Comparison of ENCODE assay signal across 1 cellular context in the genomic region with DNA sequence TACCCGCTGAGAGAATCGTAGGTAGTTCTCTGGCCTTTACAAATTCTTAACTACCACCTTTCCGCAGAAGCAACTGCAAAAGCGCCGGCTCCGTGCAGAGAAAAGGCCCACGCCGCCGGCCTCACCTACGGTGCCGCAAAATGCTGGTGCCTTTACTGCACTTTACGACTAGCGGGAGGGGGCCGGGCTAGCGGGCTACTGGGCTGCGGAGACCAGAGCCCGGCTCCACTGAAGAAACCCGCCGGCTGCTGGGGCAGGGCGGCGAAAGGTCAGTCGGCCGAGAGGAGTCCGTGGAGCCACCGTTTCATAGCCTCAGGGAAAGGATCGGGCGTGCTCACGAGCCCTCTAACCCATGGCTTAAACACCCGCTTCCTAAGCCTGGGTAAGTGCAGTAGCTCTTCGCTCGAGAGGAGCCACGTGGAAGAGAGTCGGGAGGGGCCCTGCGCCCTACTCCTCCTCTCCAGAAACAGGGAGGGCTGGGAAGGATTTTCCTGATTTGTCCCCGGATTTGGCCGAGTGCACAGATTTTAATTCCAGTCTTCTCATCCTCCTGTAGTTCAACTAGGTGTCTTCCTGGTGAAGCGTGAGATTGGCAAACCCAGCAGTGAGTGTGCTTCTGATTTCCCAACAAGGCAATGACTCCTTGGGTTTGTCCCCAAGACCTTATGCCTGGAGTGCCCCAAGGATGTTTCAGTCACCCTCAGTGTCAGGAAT.
TF ChIP-seq lines count a peak whose summit lies in the region.

TSS of gene DPH5 (minus strand) at position 105 of the 714 bp plus-strand sequence. CDS start 341 bp downstream, outside the sequence.

TF ChIP-seq in K562, 482 proteins besides CTCF, POLR2A, EP300 and RAD21 (continued from another document and continues in another):
- TF ChIP-seq, protein P1, sequence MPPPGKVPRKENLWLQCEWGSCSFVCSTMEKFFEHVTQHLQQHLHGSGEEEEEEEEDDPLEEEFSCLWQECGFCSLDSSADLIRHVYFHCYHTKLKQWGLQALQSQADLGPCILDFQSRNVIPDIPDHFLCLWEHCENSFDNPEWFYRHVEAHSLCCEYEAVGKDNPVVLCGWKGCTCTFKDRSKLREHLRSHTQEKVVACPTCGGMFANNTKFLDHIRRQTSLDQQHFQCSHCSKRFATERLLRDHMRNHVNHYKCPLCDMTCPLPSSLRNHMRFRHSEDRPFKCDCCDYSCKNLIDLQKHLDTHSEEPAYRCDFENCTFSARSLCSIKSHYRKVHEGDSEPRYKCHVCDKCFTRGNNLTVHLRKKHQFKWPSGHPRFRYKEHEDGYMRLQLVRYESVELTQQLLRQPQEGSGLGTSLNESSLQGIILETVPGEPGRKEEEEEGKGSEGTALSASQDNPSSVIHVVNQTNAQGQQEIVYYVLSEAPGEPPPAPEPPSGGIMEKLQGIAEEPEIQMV (tag; conservative IDR thresholded peaks at IDR 0.05; ENCODE audit: low read depth): no peak
- no peak for TF ChIP-seq ZNF133 (CRISPR knock-in tag; IDR thresholded peaks at IDR 0.05)
- TF ChIP-seq MITF (IDR thresholded peaks at IDR 0.05): no peak
- TF ChIP-seq BCOR (IDR thresholded peaks at IDR 0.05): peak; percentile 52; the same call in 1 of the 2 replicates
- no peak for TF ChIP-seq ZNF408 (CRISPR knock-in tag; IDR thresholded peaks at IDR 0.05; ENCODE audit: low read depth)
- TF ChIP-seq KDM4B (IDR thresholded peaks at IDR 0.05; ENCODE audit: borderline replicate concordance in 2 of 2, low read depth in 1 of 2): 0 out of 4 replicates have a peak, but pooled peaks of 1 of the 2 experiments have one; percentile 45
- peak; percentile 60 for TF ChIP-seq HCFC1 (IDR thresholded peaks at IDR 0.05; ENCODE audit: low read depth, low read length)
- no peak for TF ChIP-seq ZNF561 (CRISPR knock-in tag; conservative IDR thresholded peaks at IDR 0.05)
- TF ChIP-seq HNRNPK (IDR thresholded peaks at IDR 0.05; ENCODE audit: low read depth, low read length, poor library complexity, severe bottlenecking): no peak
- TF ChIP-seq POLR2H (tag; IDR thresholded peaks at IDR 0.05; ENCODE audit: low read depth): peak; percentile 80
- TF ChIP-seq POLR3G (IDR thresholded peaks at IDR 0.05; ENCODE audit: extremely low read depth, insufficient read length, insufficient replicate concordance): no peak
- TF ChIP-seq MEF2A (IDR thresholded peaks at IDR 0.05; ENCODE audit: control insufficient read depth, low read depth, low read length): no peak
- no peak for TF ChIP-seq PHF20 (IDR thresholded peaks at IDR 0.05; ENCODE audit: partially characterized antibody)
- TF ChIP-seq EP400 (IDR thresholded peaks at IDR 0.05): peak; percentile 99
- no peak for TF ChIP-seq SREBF2 (CRISPR knock-in tag; IDR thresholded peaks at IDR 0.05)
- TF ChIP-seq NKRF (IDR thresholded peaks at IDR 0.05; ENCODE audit: borderline replicate concordance): peak; percentile 90
- no peak for TF ChIP-seq PHTF2 (CRISPR knock-in tag; IDR thresholded peaks at IDR 0.05)
- no peak for TF ChIP-seq ELF4 (CRISPR knock-in tag; IDR thresholded peaks at IDR 0.05)
- peak; percentile 2; the same call in 1 of the 2 replicates for TF ChIP-seq JUND (IDR thresholded peaks at IDR 0.05; ENCODE audit: borderline replicate concordance, low read depth, low read length)
- no peak; the same call in 2 of the 3 replicates for TF ChIP-seq JUND (tag; IDR thresholded peaks at IDR 0.05; ENCODE audit: borderline replicate concordance, low read depth, low read length)
- TF ChIP-seq ERF (CRISPR knock-in tag; IDR thresholded peaks at IDR 0.05): 0 out of 2 replicates have a peak, but pooled peaks have one; percentile 40
- peak; percentile 36; the same call in 1 of the 2 replicates for TF ChIP-seq NFIC (IDR thresholded peaks at IDR 0.05)
- TF ChIP-seq HNRNPLL (IDR thresholded peaks at IDR 0.05; ENCODE audit: low read depth, low read length, poor library complexity, severe bottlenecking): peak; percentile 85
- TF ChIP-seq KDM1A (IDR thresholded peaks at IDR 0.05): peak; percentile 74 to 86; a peak in 3 of 4 replicates
- no peak for TF ChIP-seq FOXO4 (CRISPR knock-in tag; IDR thresholded peaks at IDR 0.05)
- TF ChIP-seq TRIM24 (IDR thresholded peaks at IDR 0.05): 0 out of 4 replicates have a peak, but pooled peaks of 1 of the 2 experiments have one; percentile 34
- peak; percentile 54; the same call in 1 of the 2 replicates for TF ChIP-seq ZKSCAN1 (IDR thresholded peaks at IDR 0.05; ENCODE audit: low read depth, low read length)
- no peak for TF ChIP-seq HSF4 (CRISPR knock-in tag; IDR thresholded peaks at IDR 0.05; ENCODE audit: borderline replicate concordance)
- 0 out of 2 replicates have a peak, but pooled peaks have one; percentile 39 for TF ChIP-seq HDAC8 (tag; IDR thresholded peaks at IDR 0.05)
- TF ChIP-seq NBN (IDR thresholded peaks at IDR 0.05; ENCODE audit: low read depth): peak; percentile 76
- TF ChIP-seq ZNF79 (CRISPR knock-in tag; IDR thresholded peaks at IDR 0.05; ENCODE audit: low read depth): no peak
- TF ChIP-seq, protein P2, sequence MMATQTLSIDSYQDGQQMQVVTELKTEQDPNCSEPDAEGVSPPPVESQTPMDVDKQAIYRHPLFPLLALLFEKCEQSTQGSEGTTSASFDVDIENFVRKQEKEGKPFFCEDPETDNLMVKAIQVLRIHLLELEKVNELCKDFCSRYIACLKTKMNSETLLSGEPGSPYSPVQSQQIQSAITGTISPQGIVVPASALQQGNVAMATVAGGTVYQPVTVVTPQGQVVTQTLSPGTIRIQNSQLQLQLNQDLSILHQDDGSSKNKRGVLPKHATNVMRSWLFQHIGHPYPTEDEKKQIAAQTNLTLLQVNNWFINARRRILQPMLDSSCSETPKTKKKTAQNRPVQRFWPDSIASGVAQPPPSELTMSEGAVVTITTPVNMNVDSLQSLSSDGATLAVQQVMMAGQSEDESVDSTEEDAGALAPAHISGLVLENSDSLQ (IDR thresholded peaks at IDR 0.05): no peak
- TF ChIP-seq MECOM (CRISPR knock-in tag; IDR thresholded peaks at IDR 0.05): no peak
- TF ChIP-seq KLF13 (tag; IDR thresholded peaks at IDR 0.05; ENCODE audit: borderline replicate concordance, low read depth): no peak
- TF ChIP-seq SMAD3 (CRISPR knock-in tag; conservative IDR thresholded peaks at IDR 0.05): no peak
- no peak for TF ChIP-seq RREB1 (CRISPR knock-in tag; IDR thresholded peaks at IDR 0.05)
- TF ChIP-seq, protein P3, sequence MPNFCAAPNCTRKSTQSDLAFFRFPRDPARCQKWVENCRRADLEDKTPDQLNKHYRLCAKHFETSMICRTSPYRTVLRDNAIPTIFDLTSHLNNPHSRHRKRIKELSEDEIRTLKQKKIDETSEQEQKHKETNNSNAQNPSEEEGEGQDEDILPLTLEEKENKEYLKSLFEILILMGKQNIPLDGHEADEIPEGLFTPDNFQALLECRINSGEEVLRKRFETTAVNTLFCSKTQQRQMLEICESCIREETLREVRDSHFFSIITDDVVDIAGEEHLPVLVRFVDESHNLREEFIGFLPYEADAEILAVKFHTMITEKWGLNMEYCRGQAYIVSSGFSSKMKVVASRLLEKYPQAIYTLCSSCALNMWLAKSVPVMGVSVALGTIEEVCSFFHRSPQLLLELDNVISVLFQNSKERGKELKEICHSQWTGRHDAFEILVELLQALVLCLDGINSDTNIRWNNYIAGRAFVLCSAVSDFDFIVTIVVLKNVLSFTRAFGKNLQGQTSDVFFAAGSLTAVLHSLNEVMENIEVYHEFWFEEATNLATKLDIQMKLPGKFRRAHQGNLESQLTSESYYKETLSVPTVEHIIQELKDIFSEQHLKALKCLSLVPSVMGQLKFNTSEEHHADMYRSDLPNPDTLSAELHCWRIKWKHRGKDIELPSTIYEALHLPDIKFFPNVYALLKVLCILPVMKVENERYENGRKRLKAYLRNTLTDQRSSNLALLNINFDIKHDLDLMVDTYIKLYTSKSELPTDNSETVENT (CRISPR knock-in tag; IDR thresholded peaks at IDR 0.05): peak; percentile 80
- TF ChIP-seq, protein P4, sequence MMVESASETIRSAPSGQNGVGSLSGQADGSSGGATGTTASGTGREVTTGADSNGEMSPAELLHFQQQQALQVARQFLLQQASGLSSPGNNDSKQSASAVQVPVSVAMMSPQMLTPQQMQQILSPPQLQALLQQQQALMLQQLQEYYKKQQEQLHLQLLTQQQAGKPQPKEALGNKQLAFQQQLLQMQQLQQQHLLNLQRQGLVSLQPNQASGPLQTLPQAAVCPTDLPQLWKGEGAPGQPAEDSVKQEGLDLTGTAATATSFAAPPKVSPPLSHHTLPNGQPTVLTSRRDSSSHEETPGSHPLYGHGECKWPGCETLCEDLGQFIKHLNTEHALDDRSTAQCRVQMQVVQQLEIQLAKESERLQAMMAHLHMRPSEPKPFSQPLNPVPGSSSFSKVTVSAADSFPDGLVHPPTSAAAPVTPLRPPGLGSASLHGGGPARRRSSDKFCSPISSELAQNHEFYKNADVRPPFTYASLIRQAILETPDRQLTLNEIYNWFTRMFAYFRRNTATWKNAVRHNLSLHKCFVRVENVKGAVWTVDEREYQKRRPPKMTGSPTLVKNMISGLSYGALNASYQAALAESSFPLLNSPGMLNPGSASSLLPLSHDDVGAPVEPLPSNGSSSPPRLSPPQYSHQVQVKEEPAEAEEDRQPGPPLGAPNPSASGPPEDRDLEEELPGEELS (CRISPR knock-in tag; IDR thresholded peaks at IDR 0.05; ENCODE audit: borderline replicate concordance): no peak
- TF ChIP-seq E2F5 (CRISPR knock-in tag; IDR thresholded peaks at IDR 0.05): no peak
